1 cellular context compared by ENCODE assay signal in the genomic region with DNA sequence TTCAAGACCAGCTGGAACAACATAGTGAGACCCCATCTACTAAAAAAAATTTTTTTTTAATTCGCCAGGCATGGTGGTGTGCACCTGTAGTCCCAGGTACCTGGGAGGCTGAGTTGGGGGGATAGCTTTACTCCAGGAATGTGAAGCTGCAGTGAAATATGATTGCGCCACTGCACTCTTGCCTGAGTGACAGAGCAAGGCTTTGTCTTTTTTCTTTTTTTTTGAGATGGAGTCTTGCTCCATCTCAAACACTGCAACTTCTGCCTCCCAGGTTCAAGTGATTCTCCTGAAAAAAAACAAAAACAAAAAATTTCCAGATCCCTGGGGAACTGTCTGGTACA.
TF ChIP-seq lines count a peak whose summit lies in the region.

No MANE protein-coding gene starts in this region.

TF ChIP-seq in A549, 52 proteins besides CTCF, POLR2A, EP300 and RAD21:
- TF ChIP-seq JUN (IDR thresholded peaks at IDR 0.05) = no peak
- TF ChIP-seq SMC3 (IDR thresholded peaks at IDR 0.05) = no peak
- no peak for TF ChIP-seq EHF (CRISPR knock-in tag; IDR thresholded peaks at IDR 0.05)
- TF ChIP-seq SREBF2 (IDR thresholded peaks at IDR 0.05) = no peak
- no peak for TF ChIP-seq HOXB5 (CRISPR knock-in tag; IDR thresholded peaks at IDR 0.05)
- no peak for TF ChIP-seq TFCP2L1 (CRISPR knock-in tag; IDR thresholded peaks at IDR 0.05)
- no peak for TF ChIP-seq FOXS1 (CRISPR knock-in tag; IDR thresholded peaks at IDR 0.05)
- TF ChIP-seq, protein P1, sequence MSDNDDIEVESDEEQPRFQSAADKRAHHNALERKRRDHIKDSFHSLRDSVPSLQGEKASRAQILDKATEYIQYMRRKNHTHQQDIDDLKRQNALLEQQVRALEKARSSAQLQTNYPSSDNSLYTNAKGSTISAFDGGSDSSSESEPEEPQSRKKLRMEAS (IDR thresholded peaks at IDR 0.05) = no peak
- TF ChIP-seq CHD4 (IDR thresholded peaks at IDR 0.05; ENCODE audit: borderline replicate concordance) = no peak
- TF ChIP-seq TP53 (CRISPR knock-in tag; IDR thresholded peaks at IDR 0.05) = no peak
- TF ChIP-seq ZSCAN20 (CRISPR knock-in tag; IDR thresholded peaks at IDR 0.05) = no peak
- TF ChIP-seq HDAC2 (IDR thresholded peaks at IDR 0.05) = no peak
- TF ChIP-seq FOSL2 (IDR thresholded peaks at IDR 0.05) = no peak
- no peak for TF ChIP-seq FOSL2 (CRISPR knock-in tag; IDR thresholded peaks at IDR 0.05)
- no peak for TF ChIP-seq KDM5A (IDR thresholded peaks at IDR 0.05)
- no peak for TF ChIP-seq PBX3 (IDR thresholded peaks at IDR 0.05)
- no peak for TF ChIP-seq REST (IDR thresholded peaks at IDR 0.05)
- TF ChIP-seq HOXB13 (CRISPR knock-in tag; IDR thresholded peaks at IDR 0.05; ENCODE audit: low read depth) = no peak
- TF ChIP-seq ESRRA (IDR thresholded peaks at IDR 0.05; ENCODE audit: borderline replicate concordance, low read length) = no peak
